Comparison of ENCODE assay signal across 10 cellular contexts in the genomic region with DNA sequence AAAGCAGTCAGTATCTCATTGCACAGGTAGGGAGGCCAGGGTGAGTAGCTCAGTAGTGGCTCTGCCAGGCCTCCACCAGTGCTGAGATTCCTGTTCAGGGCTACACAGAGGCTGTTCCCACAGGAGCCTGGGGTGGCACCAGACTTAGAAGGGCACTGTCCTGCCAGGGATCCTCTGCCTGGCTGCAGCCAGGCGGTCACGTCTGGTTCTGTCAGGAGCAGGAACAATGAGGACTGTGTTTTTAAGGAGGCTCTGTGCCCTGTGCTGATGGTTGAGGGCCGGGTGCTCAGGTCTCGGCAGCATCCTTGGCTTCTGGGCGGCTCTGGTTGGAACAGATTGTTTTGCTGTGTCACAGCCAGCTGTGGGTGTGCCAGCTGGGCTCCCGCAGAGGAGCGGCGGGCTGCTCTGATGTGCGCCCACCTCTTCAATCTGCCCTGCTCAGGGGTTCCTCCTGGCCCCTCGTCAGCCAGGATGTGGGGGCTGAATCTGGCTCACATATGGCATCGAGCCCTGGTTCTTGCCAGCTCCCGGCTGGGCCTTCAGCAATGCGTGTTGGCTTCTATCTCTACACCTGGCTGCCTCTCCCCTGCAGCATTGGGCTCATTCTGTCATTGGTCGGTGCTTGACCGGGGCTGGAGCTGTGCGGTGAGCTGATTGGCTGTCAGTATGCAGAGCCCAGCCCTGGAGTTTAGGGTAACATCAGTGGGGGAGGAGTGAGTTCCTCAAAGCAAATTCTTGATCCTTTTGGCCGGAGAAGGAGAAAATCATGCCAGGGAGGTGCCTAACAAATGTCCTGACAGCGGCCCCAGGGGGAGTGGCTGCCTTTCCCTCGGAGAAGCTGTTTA. TPM values are rescaled to one million over a fixed set of nuclear protein-coding genes. Genes with fewer than 3 reads are reported as not detected.
DNase-seq lines count a peak whose midpoint lies in the region; ATAC-seq and TF ChIP-seq lines count a peak whose summit lies in the region.
"Had no signal": no experiment of that assay in that cellular context is flagged by ENCODE, and none has a peak within 500 bp of the region (broad histone marks: within the 10 kb centered on the region; RNA-seq: fewer than 3 reads in every experiment).

No MANE protein-coding gene starts in this region.

- H3K27me3 ChIP-seq in A673 (replicated peaks; ENCODE audit: insufficient read depth, low read depth, low read length, poor library complexity) (no peaks in the 10 kb centered on the region), esophagus (ENCODE audit: control insufficient read depth in 1 of 2, insufficient read depth in 2 of 2, low read length in 2 of 2) (no peaks in the 10 kb centered on the region)
- H3K27me3 ChIP-seq: hepatocyte had no signal

- 21 to 29% methylated on average over 19 of the region's 19 CpGs for WGBS in esophagus, 2 donors

- intact Hi-C loops in A673 (cut with micrococcal nuclease; ENCODE audit: unreplicated experiment) = no loop called here

- DNase-seq in A673 (ENCODE audit: low spot score) (peak; percentile 21), NCI-H2171 treated with DMSO at 0.1 percent for 48 hours (lab: John Stamatoyannopoulos, UW) (peak; percentile 95), middle frontal gyrus (ENCODE audit: extremely low spot score, low spot score) (peak; percentile 78), SHP77 treated with DMSO at 0.1 percent for 48 hours (lab: John Stamatoyannopoulos, UW) (no peak), type B pancreatic cell (ENCODE audit: extremely low spot score, unreplicated experiment) (no peak)

- no TSS peak for BruUV-seq in A673 (replicated peaks; lab: Mats Ljungman, UMichigan)

- peaks cover 5% of the 10 kb centered on the region for H3K4me1 Mint-ChIP-seq in type B pancreatic cell (ENCODE audit: unreplicated experiment)

- H3K36me3 ChIP-seq in A673 (ENCODE audit: insufficient read depth, low read length, poor library complexity, severe bottlenecking) (peaks cover 30% of the 10 kb centered on the region), esophagus (ENCODE audit: control insufficient read depth in 2 of 2, insufficient read depth in 2 of 2, low read length in 1 of 2) (peaks cover 10 to 29% of the 10 kb centered on the region in 2 donors)

- TF ChIP-seq CTCF in A673 (conservative IDR thresholded peaks at IDR 0.05; ENCODE audit: low read depth, low read length) (no peak), type B pancreatic cell (conservative IDR thresholded peaks at IDR 0.05) (no peak)

- no peak overlapping the region for H3K27ac Mint-ChIP-seq in type B pancreatic cell

- CTCF ChIA-PET in A673 (lab: Charles Lee) = no interaction called here

- ATAC-seq in HG03280 (IDR thresholded peaks at IDR 0.05; ENCODE audit: unreplicated experiment) (no peak), GM21825 (IDR thresholded peaks at IDR 0.05; ENCODE audit: unreplicated experiment) (no peak)

- POLR2A ChIA-PET in A673 (lab: Charles Lee; ENCODE audit: low non-redundant PET) = no interaction called here

- H3K9me3 ChIP-seq in A673 (ENCODE audit: low read depth, low read length, poor library complexity, severe bottlenecking) (no peaks in the 10 kb centered on the region), esophagus (ENCODE audit: control insufficient read depth in 2 of 2, insufficient read depth in 1 of 2, low read depth in 1 of 2, low read length in 1 of 2) (no peaks in the 10 kb centered on the region)

- H3K9me3 Mint-ChIP-seq in type B pancreatic cell = no peaks in the 10 kb centered on the region

- H3K4me1 ChIP-seq in A673 (ENCODE audit: insufficient read depth, low read length, poor library complexity, severe bottlenecking) = peaks cover 5% of the 10 kb centered on the region
- H3K4me1 ChIP-seq in esophagus (ENCODE audit: control insufficient read depth in 2 of 2, insufficient read depth in 2 of 2, low read length in 1 of 2) = peaks cover 3 to 21% of the 10 kb centered on the region in 2 donors

- H3K27me3 Mint-ChIP-seq in type B pancreatic cell = no peaks in the 10 kb centered on the region

- no peak overlapping the region for H3K4me3 Mint-ChIP-seq in type B pancreatic cell

- H3K27ac ChIP-seq in A673 (ENCODE audit: low read depth, low read length, poor library complexity, severe bottlenecking) (no peak overlapping the region), esophagus (ENCODE audit: low read depth in 2 of 2, low read length in 1 of 2) (peak overlapping the region; percentile 90 to 97)
- H3K27ac ChIP-seq: hepatocyte had no signal

- H3K36me3 Mint-ChIP-seq in type B pancreatic cell = peaks cover 17% of the 10 kb centered on the region

- H3K4me3 ChIP-seq in A673 (ENCODE audit: low read depth, low read length, poor library complexity, severe bottlenecking) = no peak overlapping the region
- H3K4me3 ChIP-seq in esophagus (ENCODE audit: low read depth in 1 of 2, low read length in 2 of 2) = no peak overlapping the region
- H3K4me3 ChIP-seq: hepatocyte had no signal

RNA-seq across cellular contexts. Expression of a gene that starts 41.2 kb away (rescaled TPM):
- total RNA-seq in A673 (2021) (0.17 and 0.21 TPM in 2 replicates), type B pancreatic cell (ENCODE audit: low replicate concordance) (not detected in 2 replicates)
- 1 to 10 TPM; 5.8 to 9.6 TPM for polyA plus RNA-seq in esophagus
- total RNA-seq: T-helper 2 cell treated with Interferon-gamma antibody and Interleukin-4, amounts not matched to agents 100 ng/mL and 5 ng/mL, for 36 hours had no signal
- polyA plus RNA-seq: hepatocyte had no signal

Comparison
In these comparisons a context has a peak if more than half of its experiments do, and no peak if none do; other contexts are left out.
1. DNase-seq: peak in A673 (single experiment), NCI-H2171 treated with DMSO at 0.1 percent for 48 hours (single experiment) and middle frontal gyrus (single experiment); none in SHP77 treated with DMSO at 0.1 percent for 48 hours (single experiment) and type B pancreatic cell (single experiment).